ENCODE assay signal across 11 cellular contexts in genomic region chr16:49455181-49455990, GRCh38.
"Had no signal": no experiment of that assay in that cellular context is flagged by ENCODE, and none has a peak within 500 bp of the region (broad histone marks: within the 10 kb centered on the region; RNA-seq: fewer than 3 reads in every experiment).

No MANE protein-coding gene starts in this region.

- H3K36me3 ChIP-seq: adrenal gland, breast epithelium, neutrophil had no signal

- ATAC-seq: effector memory CD8-positive, alpha-beta T cell; natural killer cell had no signal

- H3K27ac ChIP-seq: adrenal gland, breast epithelium, neutrophil had no signal

- H3K27me3 ChIP-seq: adrenal gland, breast epithelium had no signal

- H3K4me1 ChIP-seq: adrenal gland, breast epithelium had no signal

- DNase-seq: activated CD4-positive, alpha-beta T cell treated with anti-CD3 and anti-CD28 coated beads, Interleukin-2, amount 50 U/mL, for 1 hour; activated naive CD4-positive, alpha-beta T cell treated with anti-CD3 and anti-CD28 coated beads, Interleukin-2, amount 50 U/mL, for 16 hours; effector memory CD8-positive, alpha-beta T cell; mesenchymal stem cell; natural killer cell; retina; T1000; trophoblast cell had no signal

- H3K9me3 ChIP-seq: adrenal gland, breast epithelium, neutrophil had no signal

- H3K4me3 ChIP-seq: adrenal gland, breast epithelium had no signal
